12 cellular contexts compared by ENCODE assay signal in genomic region chr13:24208314-24208713, GRCh38. TPM values are rescaled to one million over a fixed set of nuclear protein-coding genes. Genes with fewer than 3 reads are reported as not detected.
DNase-seq lines count a peak whose midpoint lies in the region; ATAC-seq, FAIRE-seq and TF ChIP-seq lines count a peak whose summit lies in the region.
"Had no signal": no experiment of that assay in that cellular context is flagged by ENCODE, and none has a peak within 500 bp of the region (broad histone marks: within the 10 kb centered on the region; RNA-seq: fewer than 3 reads in every experiment).

No MANE protein-coding gene starts in this region.

- H3K27me3 ChIP-seq in A673 (replicated peaks; ENCODE audit: insufficient read depth, low read depth, low read length, poor library complexity), result no peaks in the 10 kb centered on the region

- no peaks in the 10 kb centered on the region for H3K9me3 ChIP-seq in A673 (ENCODE audit: low read depth, low read length, poor library complexity, severe bottlenecking)
- H3K9me3 ChIP-seq in kidney (ENCODE audit: control insufficient read depth in 1 of 2, low read length in 2 of 2), result no peaks in the 10 kb centered on the region

- ATAC-seq in GM19463 (IDR thresholded peaks at IDR 0.05; ENCODE audit: unreplicated experiment), result no peak
- no peak for ATAC-seq in HG02623 (IDR thresholded peaks at IDR 0.05; ENCODE audit: unreplicated experiment)
- no peak for ATAC-seq in GM21526 (IDR thresholded peaks at IDR 0.05; ENCODE audit: low FRiP score, unreplicated experiment)
- ATAC-seq: activated naive CD4-positive, alpha-beta T cell treated with anti-CD3 and anti-CD28 coated beads, Interleukin-2, amount 50 U/mL, for 72 hours had no signal

- H3K27ac ChIP-seq in A673 (ENCODE audit: low read depth, low read length, poor library complexity, severe bottlenecking) (no peak overlapping the region), kidney (ENCODE audit: low read depth in 2 of 2, low read length in 2 of 2) (peak overlapping the region; percentile 26 to 38)
- H3K27ac ChIP-seq: WERI-Rb-1 had no signal

- H3K4me3 ChIP-seq in A673 (ENCODE audit: low read depth, low read length, poor library complexity, severe bottlenecking) (no peak overlapping the region), astrocyte of the cerebellum (ENCODE audit: low read depth, low read length) (no peak overlapping the region), kidney (ENCODE audit: low read length in 2 of 2) (no peak overlapping the region)

- CTCF ChIA-PET in A673 (lab: Charles Lee), result no interaction called here

- no peak for TF ChIP-seq CTCF in A673 (conservative IDR thresholded peaks at IDR 0.05; ENCODE audit: low read depth, low read length)
- no peak for TF ChIP-seq CTCF in astrocyte of the cerebellum (IDR thresholded peaks at IDR 0.05; ENCODE audit: low read depth, low read length, missing control alignments)
- TF ChIP-seq CTCF in kidney (IDR thresholded peaks at IDR 0.05; ENCODE audit: borderline replicate concordance, extremely low read depth, insufficient read depth), result no peak

- DNase-seq in A673 (ENCODE audit: low spot score) (peak; percentile 47), HPDE6-E6E7 (ENCODE audit: extremely low spot score) (peak; percentile 4), astrocyte of the cerebellum (ENCODE audit: low read depth) (peak; percentile 79), kidney (no peak), NAMALWA (ENCODE audit: low spot score) (no peak)
- DNase-seq: H9, NCI-H82, WERI-Rb-1 had no signal

- no TSS peak for BruUV-seq in A673 (replicated peaks; lab: Mats Ljungman, UMichigan)

- no peaks in the 10 kb centered on the region for H3K36me3 ChIP-seq in A673 (ENCODE audit: insufficient read depth, low read length, poor library complexity, severe bottlenecking)
- no peaks in the 10 kb centered on the region for H3K36me3 ChIP-seq in kidney (ENCODE audit: control insufficient read depth in 1 of 2, insufficient read depth in 2 of 2, low read length in 2 of 2)
- H3K36me3 ChIP-seq: WERI-Rb-1 had no signal

- peaks cover 18% of the 10 kb centered on the region for H3K4me1 ChIP-seq in A673 (ENCODE audit: insufficient read depth, low read length, poor library complexity, severe bottlenecking)
- peaks cover 14 to 15% of the 10 kb centered on the region in 2 donors for H3K4me1 ChIP-seq in kidney (ENCODE audit: control insufficient read depth in 1 of 2, insufficient read depth in 1 of 2, low read depth in 1 of 2, low read length in 2 of 2)

- in situ Hi-C loops in astrocyte of the cerebellum (cut with HindIII; ENCODE audit: low sequenced_read_pairs), result loop anchor here (25.0 kb wide), 1 partner anchor 171 kb away; no protein-coding TSS in a partner anchor

- POLR2A ChIA-PET in A673 (lab: Charles Lee; ENCODE audit: low non-redundant PET), result no interaction called here

- intact Hi-C loops in A673 (cut with micrococcal nuclease; ENCODE audit: unreplicated experiment) (no loop called here), kidney (cut with DNase I) (no loop called here)

- no peak overlapping the region for H3K9ac ChIP-seq in kidney (ENCODE audit: low read length in 2 of 2)

- FAIRE-seq in kidney (lab: Jason Lieb, UNC), result no peak

RNA-seq across cellular contexts. Expression of gene SPATA13, which starts 47.8 kb away (rescaled TPM):
- total RNA-seq in A673 (2021) (55.4 and 58.2 TPM in 2 replicates), kidney (69.2 TPM)
- 12.3 TPM for polyA plus RNA-seq in kidney (ENCODE audit: insufficient read depth, low read depth, low replicate concordance)

Comparison
In these comparisons a context has a peak if more than half of its experiments do, and no peak if none do; other contexts are left out.
1. DNase-seq: peak in A673 (single experiment), HPDE6-E6E7 (single experiment) and astrocyte of the cerebellum (single experiment); none in kidney (single experiment) and NAMALWA (single experiment).